1 cellular context compared by ENCODE assay signal in the genomic region with DNA sequence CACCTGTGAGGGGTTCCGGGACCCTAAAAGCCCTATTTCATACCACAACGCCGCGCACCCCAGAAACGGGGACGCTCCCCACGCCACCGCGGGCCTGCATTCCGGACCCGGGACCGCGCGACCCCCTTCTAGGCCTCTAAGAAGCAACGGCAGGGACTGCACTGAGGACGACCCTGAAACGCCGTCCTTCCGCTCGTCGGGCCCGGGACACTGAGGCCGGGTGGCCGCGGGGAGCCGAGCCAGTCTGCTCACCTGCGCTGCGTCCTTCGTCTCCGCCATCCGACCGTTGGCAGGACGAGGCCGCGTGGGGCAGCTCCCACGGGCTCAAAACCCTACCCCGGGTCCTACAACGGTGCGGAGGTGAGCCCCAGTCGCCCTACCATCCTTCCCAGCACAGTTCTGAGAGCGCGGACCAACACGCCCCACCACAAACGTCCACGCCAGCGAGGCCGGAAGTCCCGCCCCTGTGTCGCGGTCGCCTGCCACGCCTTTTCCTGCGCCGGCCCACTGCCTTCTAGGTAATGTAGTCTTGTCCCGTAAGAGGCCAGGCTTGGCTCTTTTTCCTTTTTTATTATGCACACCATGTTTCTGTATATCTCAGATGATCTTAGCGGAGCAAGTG.
TF ChIP-seq lines count a peak whose summit lies in the region.

A gene (minus strand): TSS at position 460 of the 622 bp plus-strand sequence. CDS start 181 bp downstream, at position 279.

TF ChIP-seq in K562, 482 proteins besides CTCF, POLR2A, EP300 and RAD21 (continued from another document and continues in another):
- TF ChIP-seq, protein P1, sequence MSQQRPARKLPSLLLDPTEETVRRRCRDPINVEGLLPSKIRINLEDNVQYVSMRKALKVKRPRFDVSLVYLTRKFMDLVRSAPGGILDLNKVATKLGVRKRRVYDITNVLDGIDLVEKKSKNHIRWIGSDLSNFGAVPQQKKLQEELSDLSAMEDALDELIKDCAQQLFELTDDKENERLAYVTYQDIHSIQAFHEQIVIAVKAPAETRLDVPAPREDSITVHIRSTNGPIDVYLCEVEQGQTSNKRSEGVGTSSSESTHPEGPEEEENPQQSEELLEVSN (IDR thresholded peaks at IDR 0.05; ENCODE audit: borderline replicate concordance in 1 of 2, extremely low read depth in 1 of 2, insufficient read depth in 1 of 2, insufficient read length in 1 of 2, low read depth in 1 of 2, low read length in 1 of 2, poor library complexity in 1 of 2, severe bottlenecking in 1 of 2) = peak; percentile 5 to 29
- TF ChIP-seq U2AF1 (optimal IDR thresholded peaks at IDR 0.05; ENCODE audit: low read depth, low read length) (no peak), SUPT5H (IDR thresholded peaks at IDR 0.05) (peak; percentile 59; the same call in 1 of the 2 replicates), ARID2 (IDR thresholded peaks at IDR 0.05) (no peak), TBL1XR1 (IDR thresholded peaks at IDR 0.05; ENCODE audit: low read length in 2 of 2) (no peak), KDM4B (IDR thresholded peaks at IDR 0.05; ENCODE audit: borderline replicate concordance in 2 of 2, low read depth in 1 of 2) (peak in 1 of 2 experiments; percentile 63; a peak in 1 of 4 replicates), PRPF4 (IDR thresholded peaks at IDR 0.05; ENCODE audit: insufficient read depth, low read depth, low read length, poor library complexity, severe bottlenecking) (no peak), BCL6 (CRISPR knock-in tag; IDR thresholded peaks at IDR 0.05) (no peak), SAFB (IDR thresholded peaks at IDR 0.05; ENCODE audit: borderline replicate concordance, low read depth, low read length) (no peak), POLR3A (IDR thresholded peaks at IDR 0.05; ENCODE audit: borderline replicate concordance, extremely low read depth, insufficient read depth, insufficient read length) (no peak), ZNF444 (CRISPR knock-in tag; IDR thresholded peaks at IDR 0.05) (no peak), GATAD2A (IDR thresholded peaks at IDR 0.05) (no peak), EHMT2 (IDR thresholded peaks at IDR 0.05) (no peak), HMGN3 (IDR thresholded peaks at IDR 0.05; ENCODE audit: borderline replicate concordance, extremely low read depth, insufficient read length, low read depth, low read length) (peak; percentile 23), CTBP1 (IDR thresholded peaks at IDR 0.05; ENCODE audit: borderline replicate concordance) (no peak), ELF4 (CRISPR knock-in tag; IDR thresholded peaks at IDR 0.05) (no peak), MEIS2 (IDR thresholded peaks at IDR 0.05; ENCODE audit: partially characterized antibody) (no peak), L3MBTL2 (IDR thresholded peaks at IDR 0.05) (no peak), KDM5B (IDR thresholded peaks at IDR 0.05; ENCODE audit: insufficient replicate concordance, low read depth, low read length) (peak; percentile 75), CREB1 (IDR thresholded peaks at IDR 0.05) (peak; percentile 90), CREB1 (CRISPR knock-in tag; IDR thresholded peaks at IDR 0.05) (peak; percentile 92), POLR2AphosphoS5 (IDR thresholded peaks at IDR 0.05; ENCODE audit: control insufficient read depth, insufficient read depth, low read depth, low read length) (peak; percentile 46; the same call in 1 of the 2 replicates), PURB (CRISPR knock-in tag; IDR thresholded peaks at IDR 0.05; ENCODE audit: low read depth) (no peak), TEAD2 (tag; IDR thresholded peaks at IDR 0.05) (no peak), KDM1A (IDR thresholded peaks at IDR 0.05) (no peak), ZFX (CRISPR knock-in tag; IDR thresholded peaks at IDR 0.05) (peak; percentile 42), SMARCA5 (IDR thresholded peaks at IDR 0.05) (no peak), GABPB1 (CRISPR knock-in tag; IDR thresholded peaks at IDR 0.05) (peak; percentile 97), MTA1 (IDR thresholded peaks at IDR 0.05; ENCODE audit: borderline replicate concordance) (peak; percentile 88), GTF2E2 (tag; IDR thresholded peaks at IDR 0.05) (no peak), MCM2 (IDR thresholded peaks at IDR 0.05; ENCODE audit: low read depth) (no peak), NR2C1 (IDR thresholded peaks at IDR 0.05) (no peak), NR2C1 (tag; IDR thresholded peaks at IDR 0.05) (peak; percentile 48; the same call in 1 of the 2 replicates), ZNF175 (CRISPR knock-in tag; IDR thresholded peaks at IDR 0.05; ENCODE audit: low read depth) (no peak), HCFC1 (IDR thresholded peaks at IDR 0.05; ENCODE audit: low read depth, low read length) (peak; percentile 92), FOXK2 (conservative IDR thresholded peaks at IDR 0.05 in 1 of 2, IDR thresholded peaks at IDR 0.05 in 1 of 2; ENCODE audit: low read depth in 2 of 2) (0 out of 4 replicates have a peak, but pooled peaks of 1 of the 2 experiments have one; percentile 23), GABPB2 (CRISPR knock-in tag; conservative IDR thresholded peaks at IDR 0.05) (no peak), FOXK1 (CRISPR knock-in tag; IDR thresholded peaks at IDR 0.05; ENCODE audit: borderline replicate concordance) (no peak), TARDBP (IDR thresholded peaks at IDR 0.05) (no peak)
- TF ChIP-seq, protein P2, sequence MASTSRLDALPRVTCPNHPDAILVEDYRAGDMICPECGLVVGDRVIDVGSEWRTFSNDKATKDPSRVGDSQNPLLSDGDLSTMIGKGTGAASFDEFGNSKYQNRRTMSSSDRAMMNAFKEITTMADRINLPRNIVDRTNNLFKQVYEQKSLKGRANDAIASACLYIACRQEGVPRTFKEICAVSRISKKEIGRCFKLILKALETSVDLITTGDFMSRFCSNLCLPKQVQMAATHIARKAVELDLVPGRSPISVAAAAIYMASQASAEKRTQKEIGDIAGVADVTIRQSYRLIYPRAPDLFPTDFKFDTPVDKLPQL (IDR thresholded peaks at IDR 0.05; ENCODE audit: extremely low read depth, insufficient read length) = no peak
- TF ChIP-seq, protein P3, sequence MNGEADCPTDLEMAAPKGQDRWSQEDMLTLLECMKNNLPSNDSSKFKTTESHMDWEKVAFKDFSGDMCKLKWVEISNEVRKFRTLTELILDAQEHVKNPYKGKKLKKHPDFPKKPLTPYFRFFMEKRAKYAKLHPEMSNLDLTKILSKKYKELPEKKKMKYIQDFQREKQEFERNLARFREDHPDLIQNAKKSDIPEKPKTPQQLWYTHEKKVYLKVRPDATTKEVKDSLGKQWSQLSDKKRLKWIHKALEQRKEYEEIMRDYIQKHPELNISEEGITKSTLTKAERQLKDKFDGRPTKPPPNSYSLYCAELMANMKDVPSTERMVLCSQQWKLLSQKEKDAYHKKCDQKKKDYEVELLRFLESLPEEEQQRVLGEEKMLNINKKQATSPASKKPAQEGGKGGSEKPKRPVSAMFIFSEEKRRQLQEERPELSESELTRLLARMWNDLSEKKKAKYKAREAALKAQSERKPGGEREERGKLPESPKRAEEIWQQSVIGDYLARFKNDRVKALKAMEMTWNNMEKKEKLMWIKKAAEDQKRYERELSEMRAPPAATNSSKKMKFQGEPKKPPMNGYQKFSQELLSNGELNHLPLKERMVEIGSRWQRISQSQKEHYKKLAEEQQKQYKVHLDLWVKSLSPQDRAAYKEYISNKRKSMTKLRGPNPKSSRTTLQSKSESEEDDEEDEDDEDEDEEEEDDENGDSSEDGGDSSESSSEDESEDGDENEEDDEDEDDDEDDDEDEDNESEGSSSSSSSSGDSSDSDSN (IDR thresholded peaks at IDR 0.05; ENCODE audit: borderline replicate concordance in 1 of 2, low read depth in 2 of 2, low read length in 2 of 2) = no peak
- TF ChIP-seq, protein P4, sequence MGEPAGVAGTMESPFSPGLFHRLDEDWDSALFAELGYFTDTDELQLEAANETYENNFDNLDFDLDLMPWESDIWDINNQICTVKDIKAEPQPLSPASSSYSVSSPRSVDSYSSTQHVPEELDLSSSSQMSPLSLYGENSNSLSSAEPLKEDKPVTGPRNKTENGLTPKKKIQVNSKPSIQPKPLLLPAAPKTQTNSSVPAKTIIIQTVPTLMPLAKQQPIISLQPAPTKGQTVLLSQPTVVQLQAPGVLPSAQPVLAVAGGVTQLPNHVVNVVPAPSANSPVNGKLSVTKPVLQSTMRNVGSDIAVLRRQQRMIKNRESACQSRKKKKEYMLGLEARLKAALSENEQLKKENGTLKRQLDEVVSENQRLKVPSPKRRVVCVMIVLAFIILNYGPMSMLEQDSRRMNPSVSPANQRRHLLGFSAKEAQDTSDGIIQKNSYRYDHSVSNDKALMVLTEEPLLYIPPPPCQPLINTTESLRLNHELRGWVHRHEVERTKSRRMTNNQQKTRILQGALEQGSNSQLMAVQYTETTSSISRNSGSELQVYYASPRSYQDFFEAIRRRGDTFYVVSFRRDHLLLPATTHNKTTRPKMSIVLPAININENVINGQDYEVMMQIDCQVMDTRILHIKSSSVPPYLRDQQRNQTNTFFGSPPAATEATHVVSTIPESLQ (CRISPR knock-in tag; IDR thresholded peaks at IDR 0.05) = no peak
- TF ChIP-seq, protein P5, sequence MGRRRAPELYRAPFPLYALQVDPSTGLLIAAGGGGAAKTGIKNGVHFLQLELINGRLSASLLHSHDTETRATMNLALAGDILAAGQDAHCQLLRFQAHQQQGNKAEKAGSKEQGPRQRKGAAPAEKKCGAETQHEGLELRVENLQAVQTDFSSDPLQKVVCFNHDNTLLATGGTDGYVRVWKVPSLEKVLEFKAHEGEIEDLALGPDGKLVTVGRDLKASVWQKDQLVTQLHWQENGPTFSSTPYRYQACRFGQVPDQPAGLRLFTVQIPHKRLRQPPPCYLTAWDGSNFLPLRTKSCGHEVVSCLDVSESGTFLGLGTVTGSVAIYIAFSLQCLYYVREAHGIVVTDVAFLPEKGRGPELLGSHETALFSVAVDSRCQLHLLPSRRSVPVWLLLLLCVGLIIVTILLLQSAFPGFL (CRISPR knock-in tag; IDR thresholded peaks at IDR 0.05) = no peak
- TF ChIP-seq, protein P6, sequence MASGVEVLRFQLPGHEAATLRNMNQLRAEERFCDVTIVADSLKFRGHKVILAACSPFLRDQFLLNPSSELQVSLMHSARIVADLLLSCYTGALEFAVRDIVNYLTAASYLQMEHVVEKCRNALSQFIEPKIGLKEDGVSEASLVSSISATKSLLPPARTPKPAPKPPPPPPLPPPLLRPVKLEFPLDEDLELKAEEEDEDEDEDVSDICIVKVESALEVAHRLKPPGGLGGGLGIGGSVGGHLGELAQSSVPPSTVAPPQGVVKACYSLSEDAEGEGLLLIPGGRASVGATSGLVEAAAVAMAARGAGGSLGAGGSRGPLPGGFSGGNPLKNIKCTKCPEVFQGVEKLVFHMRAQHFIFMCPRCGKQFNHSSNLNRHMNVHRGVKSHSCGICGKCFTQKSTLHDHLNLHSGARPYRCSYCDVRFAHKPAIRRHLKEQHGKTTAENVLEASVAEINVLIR (CRISPR knock-in tag; IDR thresholded peaks at IDR 0.05) = 0 out of 2 replicates have a peak, but pooled peaks have one; percentile 11
- TF ChIP-seq, protein P7, sequence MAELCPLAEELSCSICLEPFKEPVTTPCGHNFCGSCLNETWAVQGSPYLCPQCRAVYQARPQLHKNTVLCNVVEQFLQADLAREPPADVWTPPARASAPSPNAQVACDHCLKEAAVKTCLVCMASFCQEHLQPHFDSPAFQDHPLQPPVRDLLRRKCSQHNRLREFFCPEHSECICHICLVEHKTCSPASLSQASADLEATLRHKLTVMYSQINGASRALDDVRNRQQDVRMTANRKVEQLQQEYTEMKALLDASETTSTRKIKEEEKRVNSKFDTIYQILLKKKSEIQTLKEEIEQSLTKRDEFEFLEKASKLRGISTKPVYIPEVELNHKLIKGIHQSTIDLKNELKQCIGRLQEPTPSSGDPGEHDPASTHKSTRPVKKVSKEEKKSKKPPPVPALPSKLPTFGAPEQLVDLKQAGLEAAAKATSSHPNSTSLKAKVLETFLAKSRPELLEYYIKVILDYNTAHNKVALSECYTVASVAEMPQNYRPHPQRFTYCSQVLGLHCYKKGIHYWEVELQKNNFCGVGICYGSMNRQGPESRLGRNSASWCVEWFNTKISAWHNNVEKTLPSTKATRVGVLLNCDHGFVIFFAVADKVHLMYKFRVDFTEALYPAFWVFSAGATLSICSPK (IDR thresholded peaks at IDR 0.05; ENCODE audit: borderline replicate concordance) = no peak
- TF ChIP-seq, protein P8, sequence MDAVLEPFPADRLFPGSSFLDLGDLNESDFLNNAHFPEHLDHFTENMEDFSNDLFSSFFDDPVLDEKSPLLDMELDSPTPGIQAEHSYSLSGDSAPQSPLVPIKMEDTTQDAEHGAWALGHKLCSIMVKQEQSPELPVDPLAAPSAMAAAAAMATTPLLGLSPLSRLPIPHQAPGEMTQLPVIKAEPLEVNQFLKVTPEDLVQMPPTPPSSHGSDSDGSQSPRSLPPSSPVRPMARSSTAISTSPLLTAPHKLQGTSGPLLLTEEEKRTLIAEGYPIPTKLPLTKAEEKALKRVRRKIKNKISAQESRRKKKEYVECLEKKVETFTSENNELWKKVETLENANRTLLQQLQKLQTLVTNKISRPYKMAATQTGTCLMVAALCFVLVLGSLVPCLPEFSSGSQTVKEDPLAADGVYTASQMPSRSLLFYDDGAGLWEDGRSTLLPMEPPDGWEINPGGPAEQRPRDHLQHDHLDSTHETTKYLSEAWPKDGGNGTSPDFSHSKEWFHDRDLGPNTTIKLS (IDR thresholded peaks at IDR 0.05; ENCODE audit: borderline replicate concordance, low read depth) = peak; percentile 73; the same call in 1 of the 2 replicates
- TF ChIP-seq, protein P9, sequence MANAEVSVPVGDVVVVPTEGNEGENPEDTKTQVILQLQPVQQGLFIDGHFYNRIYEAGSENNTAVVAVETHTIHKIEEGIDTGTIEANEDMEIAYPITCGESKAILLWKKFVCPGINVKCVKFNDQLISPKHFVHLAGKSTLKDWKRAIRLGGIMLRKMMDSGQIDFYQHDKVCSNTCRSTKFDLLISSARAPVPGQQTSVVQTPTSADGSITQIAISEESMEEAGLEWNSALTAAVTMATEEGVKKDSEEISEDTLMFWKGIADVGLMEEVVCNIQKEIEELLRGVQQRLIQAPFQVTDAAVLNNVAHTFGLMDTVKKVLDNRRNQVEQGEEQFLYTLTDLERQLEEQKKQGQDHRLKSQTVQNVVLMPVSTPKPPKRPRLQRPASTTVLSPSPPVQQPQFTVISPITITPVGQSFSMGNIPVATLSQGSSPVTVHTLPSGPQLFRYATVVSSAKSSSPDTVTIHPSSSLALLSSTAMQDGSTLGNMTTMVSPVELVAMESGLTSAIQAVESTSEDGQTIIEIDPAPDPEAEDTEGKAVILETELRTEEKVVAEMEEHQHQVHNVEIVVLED (CRISPR knock-in tag; IDR thresholded peaks at IDR 0.05) = peak; percentile 33; the same call in 1 of the 2 replicates
